In the genomic region with DNA sequence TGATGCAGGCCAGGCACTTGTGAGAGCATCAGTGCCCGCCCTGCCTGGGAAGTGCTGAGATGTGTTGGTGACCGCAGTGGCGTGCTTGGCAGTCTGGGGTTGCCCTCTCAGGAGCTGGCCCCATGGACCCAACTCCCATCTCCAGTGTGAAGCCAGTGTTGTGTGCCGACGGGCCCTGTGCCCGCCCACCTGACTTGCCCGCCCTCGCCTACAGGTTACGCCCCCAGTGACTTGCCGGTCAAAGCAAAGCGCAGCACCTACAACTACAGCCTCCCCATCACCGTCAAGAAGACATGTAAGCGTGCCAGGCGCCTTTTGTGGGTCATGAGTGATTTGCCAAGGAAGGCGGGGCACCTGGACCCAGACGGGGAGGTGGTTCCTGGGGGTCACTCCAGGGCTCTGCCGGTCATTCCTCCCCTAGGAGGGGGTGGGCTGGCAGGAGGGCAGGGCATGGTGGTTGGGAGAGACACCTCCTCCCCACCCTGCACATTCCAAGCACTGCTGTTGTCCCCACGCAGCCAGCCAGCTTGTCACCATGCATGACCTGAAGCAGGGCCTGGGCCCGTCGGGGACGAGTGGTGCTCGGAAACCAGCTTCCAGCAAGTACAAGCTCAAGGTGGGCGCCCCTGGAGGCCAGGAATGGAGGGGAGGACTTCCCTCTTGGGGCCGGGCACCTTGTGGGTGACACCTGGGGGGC, we compare ENCODE assay signal across 26 cellular contexts. TPM values are rescaled to one million over a fixed set of nuclear protein-coding genes. Genes with fewer than 3 reads are reported as not detected.
DNase-seq lines count a peak whose midpoint lies in the region; ATAC-seq and TF ChIP-seq lines count a peak whose summit lies in the region.
"Had no signal": no experiment of that assay in that cellular context is flagged by ENCODE, and none has a peak within 500 bp of the region (broad histone marks: within the 10 kb centered on the region; RNA-seq: fewer than 3 reads in every experiment).

No MANE protein-coding gene starts in this region.

- no peak overlapping the region for H3K4me3 Mint-ChIP-seq in activated T-helper 17 cell treated with anti-CD3 and anti-CD28 coated beads, Interleukin-2, amount 50 U/mL, for 72 hours
- H3K4me3 Mint-ChIP-seq: activated naive CD4-positive, alpha-beta T cell treated with anti-CD3 and anti-CD28 coated beads for 36 hours; CD8-positive, alpha-beta T cell had no signal

- intact Hi-C loops in left cardiac atrium (cut with DNase I) (loop anchor here in 1 of 2 donors (5.0 kb wide), 1 partner anchor 93 kb away; no protein-coding TSS in a partner anchor), spleen (cut with DNase I; ENCODE audit: low total_unique reads) (no loop called here)

- no peak for TF ChIP-seq CTCF in osteoblast (IDR thresholded peaks at IDR 0.05; ENCODE audit: extremely low read depth, low read depth, low read length)
- TF ChIP-seq CTCF in spleen (IDR thresholded peaks at IDR 0.05 in 8 of 11, conservative IDR thresholded peaks at IDR 0.05 in 3 of 11): no peak

- no peaks in the 10 kb centered on the region for H3K79me2 ChIP-seq in osteoblast (ENCODE audit: insufficient read depth, low read length)

- no peaks in the 10 kb centered on the region for H3K9me3 Mint-ChIP-seq in activated T-helper 17 cell treated with anti-CD3 and anti-CD28 coated beads, Interleukin-2, amount 50 U/mL, for 72 hours
- H3K9me3 Mint-ChIP-seq: activated naive CD4-positive, alpha-beta T cell treated with anti-CD3 and anti-CD28 coated beads for 36 hours; CD8-positive, alpha-beta T cell had no signal

- H3K9me3 ChIP-seq in BLaER1: no peaks in the 10 kb centered on the region
- H3K9me3 ChIP-seq in SJCRH30 (replicated peaks): no peaks in the 10 kb centered on the region
- no peaks in the 10 kb centered on the region for H3K9me3 ChIP-seq in osteoblast (ENCODE audit: low read depth, low read length)
- no peaks in the 10 kb centered on the region for H3K9me3 ChIP-seq in spleen
- H3K9me3 ChIP-seq: A549, HAP-1, neutrophil, upper lobe of left lung had no signal

- H4K20me1 ChIP-seq in BLaER1 (peaks cover 59% of the 10 kb centered on the region), osteoblast (ENCODE audit: insufficient read depth, low read length) (peaks cover 10% of the 10 kb centered on the region)

- H3K4me3 ChIP-seq in BLaER1: no peak overlapping the region
- no peak overlapping the region for H3K4me3 ChIP-seq in SJCRH30
- H3K4me3 ChIP-seq in osteoblast (ENCODE audit: insufficient read depth, low read length): no peak overlapping the region
- no peak overlapping the region for H3K4me3 ChIP-seq in spleen
- H3K4me3 ChIP-seq: A549, HAP-1, upper lobe of left lung had no signal

- H3K36me3 ChIP-seq in BLaER1 (peaks cover 84% of the 10 kb centered on the region), SJCRH30 (peaks cover 60% of the 10 kb centered on the region), osteoblast (ENCODE audit: insufficient read depth, low read length) (peaks cover 47% of the 10 kb centered on the region), spleen (peaks cover 0 to 94% (median 85%) of the 10 kb centered on the region in 6 donors)

- H3K4me1 ChIP-seq in BLaER1: peaks cover 49% of the 10 kb centered on the region
- peaks cover 53% of the 10 kb centered on the region for H3K4me1 ChIP-seq in SJCRH30
- peaks cover 8% of the 10 kb centered on the region for H3K4me1 ChIP-seq in osteoblast (ENCODE audit: insufficient read depth, low read length)
- H3K4me1 ChIP-seq in spleen: peaks cover 0 to 41% (median 7%) of the 10 kb centered on the region in 6 donors
- H3K4me1 ChIP-seq: A549, HAP-1 had no signal

- DNase-seq in SJCRH30 (no peak), left cardiac atrium (peak; percentile 35), osteoblast (ENCODE audit: insufficient read length, low spot score, missing footprints) (peak; percentile 83), spleen (no peak), activated T-cell treated with anti-CD3 and anti-CD28 coated beads for 4 hours (no peak)
- DNase-seq: activated CD4-positive, alpha-beta T cell treated with anti-CD3 and anti-CD28 coated beads, Interleukin-2, amount 50 U/mL, for 1 hour; activated naive CD4-positive, alpha-beta T cell treated with anti-CD3 and anti-CD28 coated beads for 36 hours; AML-193; CD8-positive, alpha-beta T cell; DMS 273 treated with DMSO at 0.1 percent for 48 hours; effector CD8-positive, alpha-beta T cell; Kasumi-1; mesendoderm; MV-4-11; NCI-H446 treated with DMSO at 0.1 percent for 48 hours; RPMI8226; small intestine; upper lobe of left lung; WERI-Rb-1 had no signal

- WGBS in spleen, 5 donors: 90 to 95% (median 93%) methylated on average over 14 to 24 of the region's 24 CpGs

- no peaks in the 10 kb centered on the region for H3K27me3 ChIP-seq in BLaER1
- no peaks in the 10 kb centered on the region for H3K27me3 ChIP-seq in SJCRH30
- no peaks in the 10 kb centered on the region for H3K27me3 ChIP-seq in osteoblast (ENCODE audit: insufficient read depth, low read length)
- H3K27me3 ChIP-seq in spleen (replicated peaks in 1 of 7): no peaks in the 10 kb centered on the region
- H3K27me3 ChIP-seq: brain microvascular endothelial cell, neutrophil, upper lobe of left lung had no signal

- no peaks in the 10 kb centered on the region for H3K27me3 Mint-ChIP-seq in activated T-helper 17 cell treated with anti-CD3 and anti-CD28 coated beads, Interleukin-2, amount 50 U/mL, for 72 hours

- ATAC-seq in left cardiac atrium: peak; percentile 43 to 52
- ATAC-seq in activated T-helper 17 cell treated with anti-CD3 and anti-CD28 coated beads, Interleukin-2, amount 50 U/mL, for 72 hours (replicated peaks): no peak
- no peak for ATAC-seq in HG02642 (IDR thresholded peaks at IDR 0.05; ENCODE audit: poor library complexity, unreplicated experiment)
- ATAC-seq: A549; CD8-positive, alpha-beta T cell had no signal

- H3K27ac Mint-ChIP-seq in activated T-helper 17 cell treated with anti-CD3 and anti-CD28 coated beads, Interleukin-2, amount 50 U/mL, for 72 hours: no peak overlapping the region
- H3K27ac Mint-ChIP-seq: activated naive CD4-positive, alpha-beta T cell treated with anti-CD3 and anti-CD28 coated beads for 36 hours; CD8-positive, alpha-beta T cell had no signal

- H3K9ac ChIP-seq in BLaER1: no peak overlapping the region

- peaks cover 13% of the 10 kb centered on the region for H3K4me1 Mint-ChIP-seq in activated T-helper 17 cell treated with anti-CD3 and anti-CD28 coated beads, Interleukin-2, amount 50 U/mL, for 72 hours

- no peak for TF ChIP-seq POLR2A in spleen (IDR thresholded peaks at IDR 0.05)

- H3K4me2 ChIP-seq in BLaER1: no peak overlapping the region
- no peak overlapping the region for H3K4me2 ChIP-seq in osteoblast (ENCODE audit: insufficient read depth, low read length)
- H3K4me2 ChIP-seq: A549 had no signal

- H3K27ac ChIP-seq in BLaER1: peak overlapping the region; percentile 77; the same call in 1 of the 2 replicates
- peak overlapping the region; percentile 83 for H3K27ac ChIP-seq in SJCRH30
- H3K27ac ChIP-seq in osteoblast (ENCODE audit: low read depth, low read length): no peak overlapping the region
- no peak overlapping the region for H3K27ac ChIP-seq in spleen
- H3K27ac ChIP-seq: A549, brain microvascular endothelial cell, neutrophil, upper lobe of left lung, WERI-Rb-1 had no signal

- peaks cover 66% of the 10 kb centered on the region for H3K36me3 Mint-ChIP-seq in activated T-helper 17 cell treated with anti-CD3 and anti-CD28 coated beads, Interleukin-2, amount 50 U/mL, for 72 hours (ENCODE audit: low read depth)

- no peak overlapping the region for H2AFZ ChIP-seq in osteoblast (ENCODE audit: low read length)

RNA-seq across cellular contexts. Expression of gene CEL, which starts 7.4 kb away (rescaled TPM):
- 0.53 and 0.71 TPM in 2 replicates for total RNA-seq in SJCRH30 (2014; rRNA removed; shearing (Covaris generic))
- 1 to 10 TPM; 2.5 to 8.8 TPM for total RNA-seq in left cardiac atrium
- total RNA-seq in osteoblast: under 0.01 TPM in 1 of 2 replicates, not detected in the other
- total RNA-seq in activated T-helper 17 cell treated with anti-CD3 and anti-CD28 coated beads, Interleukin-2, amount 50 U/mL, for 72 hours: 1 to 10 TPM; 1.2 to 4.2 TPM
- total RNA-seq in spleen: 1 to 10 TPM in 3 of 7 donors, under 1 TPM in 2, not detected in 2; 0.58 to 5.3 (median 1.9) TPM
- under 1 TPM; 0.46 to 0.67 (median 0.55) TPM for polyA plus RNA-seq in spleen

RNA-seq across cellular contexts. Expression of gene GTF3C5, which starts 23.5 kb away (rescaled TPM):
- total RNA-seq in SJCRH30 (2014; rRNA removed; shearing (Covaris generic)): 87.6 and 89.5 TPM in 2 replicates
- total RNA-seq in left cardiac atrium (10 to 100 TPM; 30.9 to 35.2 TPM), osteoblast (31.8 and 41.3 TPM in 2 replicates), spleen (10 to 100 TPM; 40.5 to 64.4 (median 47.6) TPM)
- 100 to 1,000 TPM in 1 of 2 donors, 10 to 100 TPM in 1; 83.3 to 118 TPM for total RNA-seq in activated T-helper 17 cell treated with anti-CD3 and anti-CD28 coated beads, Interleukin-2, amount 50 U/mL, for 72 hours
- 10 to 100 TPM; 34.9 to 52.5 (median 44.4) TPM for polyA plus RNA-seq in spleen

Comparison
In these comparisons a context has a peak if more than half of its experiments do, and no peak if none do; other contexts are left out.
1. H3K27ac ChIP-seq: peak in BLaER1 (single experiment) and SJCRH30 (single experiment); none in osteoblast (single experiment) and spleen (0 of 8).
2. DNase-seq: peak in left cardiac atrium (single experiment) and osteoblast (single experiment); none in SJCRH30 (0 of 2), spleen (single experiment) and activated T-cell treated with anti-CD3 and anti-CD28 coated beads for 4 hours (single experiment).
3. ATAC-seq: peak in left cardiac atrium (2 of 2); none in activated T-helper 17 cell treated with anti-CD3 and anti-CD28 coated beads, Interleukin-2, amount 50 U/mL, for 72 hours (single experiment) and HG02642 (single experiment).